Comparison of ENCODE assay signal across 27 cellular contexts in the genomic region with DNA sequence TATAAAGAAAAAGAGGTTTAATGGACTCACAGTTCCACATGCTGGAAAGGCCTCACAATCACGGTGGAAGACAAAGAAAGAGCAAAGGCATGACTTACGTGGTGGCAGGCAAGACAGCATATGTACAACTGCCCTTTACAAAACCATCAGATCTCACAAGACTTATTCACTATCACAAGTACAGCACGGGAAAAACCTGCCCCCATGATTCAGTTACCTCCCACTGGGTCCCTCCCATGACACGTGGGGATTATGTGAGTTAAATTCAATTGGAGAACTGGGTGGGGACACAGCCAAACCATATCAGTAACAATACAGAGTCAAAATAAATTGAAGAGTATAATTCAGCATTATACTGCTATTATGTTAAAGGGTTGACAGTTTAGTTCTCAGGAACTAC.
"Had no signal": no experiment of that assay in that cellular context is flagged by ENCODE, and none has a peak within 500 bp of the region (broad histone marks: within the 10 kb centered on the region; RNA-seq: fewer than 3 reads in every experiment).

No MANE protein-coding gene starts in this region.

- ATAC-seq: activated naive CD8-positive, alpha-beta T cell treated with anti-CD3 and anti-CD28 coated beads, Interleukin-2, amount 50 U/mL, for 24 hours; K562; Right ventricle myocardium inferior had no signal

- DNase-seq: activated CD4-positive, alpha-beta memory T cell treated with anti-CD3 and anti-CD28 coated beads for 36 hours; activated CD4-positive, alpha-beta T cell treated with anti-CD3 and anti-CD28 coated beads, Interleukin-2, amount 10 ng/mL, durations not matched to agents 7 days and 5 days; activated CD8-positive, alpha-beta memory T cell treated with anti-CD3 and anti-CD28 coated beads, Interleukin-2, amount 50 U/mL, for 4 hours; activated effector memory CD4-positive, alpha-beta T cell treated with Interleukin-2 at 50 U/mL for 16 hours; activated naive CD4-positive, alpha-beta T cell treated with anti-CD3 and anti-CD28 coated beads, Interleukin-2, amount 10 ng/mL, durations not matched to agents 7 days and 5 days; activated naive CD8-positive, alpha-beta T cell treated with anti-CD3 and anti-CD28 coated beads, Interleukin-2, amount 50 U/mL, for 24 hours; activated T-cell treated with anti-CD3 and anti-CD28 coated beads, Interleukin-2, amount 50 U/mL, for 48 hours; anterior cingulate cortex; brain microvascular endothelial cell; Karpas-422; NCI-H1105; NCI-H1417 treated with DMSO at 0.1 percent for 48 hours; NCI-H187 treated with DMSO at 0.1 percent for 48 hours; NCI-H2081; NCI-H2171 treated with DMSO at 0.1 percent for 48 hours; NCI-H2227 treated with DMSO at 0.1 percent for 48 hours; NCI-H446; NCI-H510A treated with DMSO at 0.1 percent for 48 hours; NCI-H526 treated with DMSO at 0.1 percent for 48 hours; NCI-H774; PC-9; SIG-M5; T1000 had no signal

- H3K27ac Mint-ChIP-seq: activated CD4-positive, alpha-beta memory T cell treated with anti-CD3 and anti-CD28 coated beads for 36 hours; activated CD4-positive, alpha-beta T cell treated with anti-CD3 and anti-CD28 coated beads, Interleukin-2, amount 10 ng/mL, durations not matched to agents 7 days and 5 days; activated naive CD4-positive, alpha-beta T cell treated with anti-CD3 and anti-CD28 coated beads, Interleukin-2, amount 10 ng/mL, durations not matched to agents 7 days and 5 days; activated naive CD8-positive, alpha-beta T cell; activated naive CD8-positive, alpha-beta T cell treated with anti-CD3 and anti-CD28 coated beads, Interleukin-2, amount 50 U/mL, for 24 hours had no signal

- H3K27me3 Mint-ChIP-seq: activated CD4-positive, alpha-beta memory T cell treated with anti-CD3 and anti-CD28 coated beads for 36 hours; activated naive CD4-positive, alpha-beta T cell treated with anti-CD3 and anti-CD28 coated beads, Interleukin-2, amount 10 ng/mL, durations not matched to agents 7 days and 5 days; activated naive CD8-positive, alpha-beta T cell; activated naive CD8-positive, alpha-beta T cell treated with anti-CD3 and anti-CD28 coated beads, Interleukin-2, amount 50 U/mL, for 24 hours; central memory CD8-positive, alpha-beta T cell had no signal

- H3K36me3 Mint-ChIP-seq: activated CD4-positive, alpha-beta memory T cell treated with anti-CD3 and anti-CD28 coated beads for 36 hours; activated naive CD4-positive, alpha-beta T cell treated with anti-CD3 and anti-CD28 coated beads, Interleukin-2, amount 10 ng/mL, durations not matched to agents 7 days and 5 days; activated naive CD8-positive, alpha-beta T cell had no signal

- H3K9me3 Mint-ChIP-seq: activated CD4-positive, alpha-beta memory T cell treated with anti-CD3 and anti-CD28 coated beads for 36 hours; activated CD4-positive, alpha-beta T cell treated with anti-CD3 and anti-CD28 coated beads, Interleukin-2, amount 10 ng/mL, durations not matched to agents 7 days and 5 days; activated naive CD4-positive, alpha-beta T cell treated with anti-CD3 and anti-CD28 coated beads, Interleukin-2, amount 10 ng/mL, durations not matched to agents 7 days and 5 days; activated naive CD8-positive, alpha-beta T cell treated with anti-CD3 and anti-CD28 coated beads, Interleukin-2, amount 50 U/mL, for 24 hours; central memory CD8-positive, alpha-beta T cell had no signal

- H3K4me3 Mint-ChIP-seq: activated CD4-positive, alpha-beta memory T cell treated with anti-CD3 and anti-CD28 coated beads for 36 hours; activated CD4-positive, alpha-beta T cell treated with anti-CD3 and anti-CD28 coated beads, Interleukin-2, amount 10 ng/mL, durations not matched to agents 7 days and 5 days; activated naive CD4-positive, alpha-beta T cell treated with anti-CD3 and anti-CD28 coated beads, Interleukin-2, amount 10 ng/mL, durations not matched to agents 7 days and 5 days; activated naive CD8-positive, alpha-beta T cell; activated naive CD8-positive, alpha-beta T cell treated with anti-CD3 and anti-CD28 coated beads, Interleukin-2, amount 50 U/mL, for 24 hours; central memory CD8-positive, alpha-beta T cell had no signal

- H3K4me1 Mint-ChIP-seq: activated CD4-positive, alpha-beta T cell treated with anti-CD3 and anti-CD28 coated beads, Interleukin-2, amount 10 ng/mL, durations not matched to agents 7 days and 5 days; activated naive CD4-positive, alpha-beta T cell treated with anti-CD3 and anti-CD28 coated beads, Interleukin-2, amount 10 ng/mL, durations not matched to agents 7 days and 5 days; activated naive CD8-positive, alpha-beta T cell treated with anti-CD3 and anti-CD28 coated beads, Interleukin-2, amount 50 U/mL, for 24 hours; central memory CD8-positive, alpha-beta T cell had no signal
